Comparison of ENCODE assay signal across 13 cellular contexts in genomic region chr12:80857311-80857710, GRCh38.
"Had no signal": no experiment of that assay in that cellular context is flagged by ENCODE, and none has a peak within 500 bp of the region (broad histone marks: within the 10 kb centered on the region; RNA-seq: fewer than 3 reads in every experiment).

No MANE protein-coding gene starts in this region.

- ATAC-seq: heart left ventricle, left ventricle myocardium superior, psoas muscle, sciatic nerve had no signal

- H3K4me3 ChIP-seq: esophagus squamous epithelium, heart left ventricle, psoas muscle, suprapubic skin had no signal

- H3K27me3 ChIP-seq: esophagus squamous epithelium, heart left ventricle, neutrophil, suprapubic skin had no signal

- H3K36me3 ChIP-seq: esophagus squamous epithelium, heart left ventricle, suprapubic skin had no signal

- H3K9me3 ChIP-seq: esophagus squamous epithelium, heart left ventricle, neutrophil, psoas muscle, suprapubic skin had no signal

- DNase-seq: activated CD4-positive, alpha-beta T cell treated with anti-CD3 and anti-CD28 coated beads, Interleukin-2, amount 50 U/mL, for 1 hour; amygdala; esophagus squamous epithelium; heart left ventricle; left ventricle myocardium superior; naive B cell; psoas muscle; stimulated activated CD4-positive, alpha-beta T cell treated with anti-CD3 and anti-CD28 coated beads, Interleukin-12 subunit alpha, Interleukin-12 subunit beta, amount 100 ng/mL, for 4 hours; stimulated activated naive CD4-positive, alpha-beta T cell treated with Interleukin-2 at 50 U/mL for 16 hours; T-helper 2 cell had no signal

- H3K27ac ChIP-seq: esophagus squamous epithelium, heart left ventricle, neutrophil, psoas muscle, suprapubic skin had no signal

- H3K4me1 ChIP-seq: esophagus squamous epithelium, psoas muscle, suprapubic skin had no signal
